Comparison of ENCODE assay signal across 12 cellular contexts in genomic region chr3:88141458-88142083, GRCh38. TPM values are rescaled to one million over a fixed set of nuclear protein-coding genes. Genes with fewer than 3 reads are reported as not detected.
DNase-seq lines count a peak whose midpoint lies in the region; ATAC-seq and TF ChIP-seq lines count a peak whose summit lies in the region.
"Had no signal": no experiment of that assay in that cellular context is flagged by ENCODE, and none has a peak within 500 bp of the region (broad histone marks: within the 10 kb centered on the region; RNA-seq: fewer than 3 reads in every experiment).

No MANE protein-coding gene starts in this region.

- no peak for TF ChIP-seq CTCF in fibroblast of mammary gland (conservative IDR thresholded peaks at IDR 0.05; ENCODE audit: control insufficient read depth, insufficient read depth, low read depth, low read length)
- TF ChIP-seq CTCF in GM20000 (IDR thresholded peaks at IDR 0.05; ENCODE audit: extremely low read depth, missing control alignments), result no peak
- no peak for TF ChIP-seq CTCF in ovary (IDR thresholded peaks at IDR 0.05)

- TF ChIP-seq POLR2A in ovary (IDR thresholded peaks at IDR 0.05), result no peak

- no peaks in the 10 kb centered on the region for H3K4me1 ChIP-seq in ovary (ENCODE audit: insufficient read depth)
- H3K4me1 ChIP-seq: adrenal gland had no signal

- intact Hi-C loops in ovary (cut with DNase I), result no loop called here

- peak; percentile 10 for ATAC-seq in GM21786 (IDR thresholded peaks at IDR 0.05; ENCODE audit: unreplicated experiment)
- no peak for ATAC-seq in HG03139 (IDR thresholded peaks at IDR 0.05; ENCODE audit: unreplicated experiment)
- ATAC-seq: Right ventricle myocardium inferior had no signal

- H3K4me3 ChIP-seq in fibroblast of mammary gland (ENCODE audit: control insufficient read depth, low read depth, low read length), result no peak overlapping the region
- H3K4me3 ChIP-seq in ovary, result no peak overlapping the region
- H3K4me3 ChIP-seq: adrenal gland had no signal

- TF ChIP-seq EP300 in ovary (IDR thresholded peaks at IDR 0.05), result no peak

- WGBS in ovary, 3 donors, result 65 to 75% (median 67%) methylated on average over 4 of the region's 4 CpGs

- H3K36me3 ChIP-seq in ovary, result no peaks in the 10 kb centered on the region

- DNase-seq in AG08395 (ENCODE audit: low spot score) (peak; percentile 30), NCI-H226 (peak; percentile 23), fibroblast of mammary gland (ENCODE audit: low read depth) (peak; percentile 76), GM20000 (ENCODE audit: low spot score) (no peak), ovary (no peak)
- no peak for DNase-seq in stimulated activated naive CD4-positive, alpha-beta T cell (lab: John Stamatoyannopoulos, UW)
- DNase-seq: activated CD4-positive, alpha-beta T cell treated with anti-CD3 and anti-CD28 coated beads, Interleukin-2, amount 10 ng/mL, durations not matched to agents 24 days and 14 days; adrenal gland; glutamatergic neuron had no signal

- no peak overlapping the region for H3K27ac ChIP-seq in ovary
- H3K27ac ChIP-seq: adrenal gland had no signal

- H3K27me3 ChIP-seq in ovary, result no peaks in the 10 kb centered on the region
- H3K27me3 ChIP-seq: adrenal gland had no signal

- H3K9me3 ChIP-seq in ovary, result no peaks in the 10 kb centered on the region
- H3K9me3 ChIP-seq: adrenal gland had no signal

RNA-seq across cellular contexts. Expression of gene C3orf38, which starts 8.2 kb away (rescaled TPM):
- 10 to 100 TPM; 13.9 to 25.8 (median 23.3) TPM for total RNA-seq in ovary
- polyA plus RNA-seq in ovary, result 10 to 100 TPM in 1 of 2 donors, 1 to 10 TPM in 1; 7.2 to 22.1 TPM

Comparison
In these comparisons a context has a peak if more than half of its experiments do, and no peak if none do; other contexts are left out.
1. DNase-seq: peak in AG08395 (single experiment), NCI-H226 (single experiment) and fibroblast of mammary gland (single experiment); none in GM20000 (single experiment), stimulated activated naive CD4-positive, alpha-beta T cell (0 of 6) and ovary (0 of 5).